1 cellular context compared by ENCODE assay signal in genomic region chr20:61372151-61373054, GRCh38.
TF ChIP-seq lines count a peak whose summit lies in the region.

No MANE protein-coding gene starts in this region.

TF ChIP-seq in SK-N-SH treated with all-trans-retinoic acid at 6 μM for 48 hours, 23 proteins besides CTCF, POLR2A, EP300 and RAD21 (continued from another document):
- no peak for TF ChIP-seq CSRNP3 (CRISPR knock-in tag; IDR thresholded peaks at IDR 0.05)
- TF ChIP-seq ESRRG (CRISPR knock-in tag; IDR thresholded peaks at IDR 0.05), result no peak
- TF ChIP-seq CSDC2 (CRISPR knock-in tag; IDR thresholded peaks at IDR 0.05), result no peak
- TF ChIP-seq PPARA (CRISPR knock-in tag; IDR thresholded peaks at IDR 0.05; ENCODE audit: borderline replicate concordance), result no peak
- TF ChIP-seq ARNTL (CRISPR knock-in tag; IDR thresholded peaks at IDR 0.05; ENCODE audit: borderline replicate concordance, low read depth), result no peak
- no peak for TF ChIP-seq OSR1 (CRISPR knock-in tag; IDR thresholded peaks at IDR 0.05)
- TF ChIP-seq POU6F1 (CRISPR knock-in tag; IDR thresholded peaks at IDR 0.05; ENCODE audit: borderline replicate concordance, low read depth), result no peak
- no peak for TF ChIP-seq TOX (CRISPR knock-in tag; IDR thresholded peaks at IDR 0.05; ENCODE audit: borderline replicate concordance)
- no peak for TF ChIP-seq PATZ1 (CRISPR knock-in tag; IDR thresholded peaks at IDR 0.05; ENCODE audit: borderline replicate concordance)
TF ChIP-seq in SK-N-SH treated with all-trans-retinoic acid at 6 μM for 48 hours: peak in this region for 0.
